In the genomic region with DNA sequence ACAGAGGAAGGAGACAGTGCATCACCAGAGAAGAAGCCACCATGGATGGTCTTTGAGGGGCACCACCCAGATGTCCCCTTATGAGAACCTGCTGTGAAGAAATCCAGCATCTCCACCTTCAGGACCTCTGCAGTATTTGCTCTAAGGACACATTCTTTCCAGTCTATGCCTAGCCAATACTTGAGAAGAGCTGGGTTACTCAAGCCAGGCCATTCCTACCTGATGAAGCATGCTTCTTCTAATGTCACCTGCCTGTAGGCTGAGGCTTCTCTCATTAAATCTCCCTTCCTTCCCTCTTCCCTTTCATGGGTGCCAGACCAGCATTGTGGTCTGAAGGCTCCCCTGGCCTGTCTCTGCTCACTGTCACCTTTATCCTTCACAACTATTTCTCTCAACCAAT, we compare ENCODE assay signal across 9 cellular contexts.
"Had no signal": no experiment of that assay in that cellular context is flagged by ENCODE, and none has a peak within 500 bp of the region (broad histone marks: within the 10 kb centered on the region; RNA-seq: fewer than 3 reads in every experiment).

No MANE protein-coding gene starts in this region.

- H3K4me2 ChIP-seq: GM23338 had no signal

- H3K9ac ChIP-seq: GM23248 had no signal

- H3K27ac ChIP-seq: GM23248 had no signal

- H3K4me1 Mint-ChIP-seq: GM23338 had no signal

- H3K4me3 ChIP-seq: GM23248, GM23338, HAP-1 had no signal

- ATAC-seq: GM23338, HCT116 had no signal

- H3K9me3 ChIP-seq: HAP-1 had no signal

- DNase-seq: GM23248, GOT3, H7, H9, HCEC 1CT, HFFc6 had no signal

- H3K27ac Mint-ChIP-seq: GM23338, H9, HFFc6 had no signal

- H3K4me3 Mint-ChIP-seq: GM23338, H9, HFFc6 had no signal

- H2AFZ ChIP-seq: GM23248, GM23338 had no signal

- H3K36me3 ChIP-seq: HAP-1 had no signal

- H3K4me1 ChIP-seq: HAP-1 had no signal
